1 cellular context compared by ENCODE assay signal in the genomic region with DNA sequence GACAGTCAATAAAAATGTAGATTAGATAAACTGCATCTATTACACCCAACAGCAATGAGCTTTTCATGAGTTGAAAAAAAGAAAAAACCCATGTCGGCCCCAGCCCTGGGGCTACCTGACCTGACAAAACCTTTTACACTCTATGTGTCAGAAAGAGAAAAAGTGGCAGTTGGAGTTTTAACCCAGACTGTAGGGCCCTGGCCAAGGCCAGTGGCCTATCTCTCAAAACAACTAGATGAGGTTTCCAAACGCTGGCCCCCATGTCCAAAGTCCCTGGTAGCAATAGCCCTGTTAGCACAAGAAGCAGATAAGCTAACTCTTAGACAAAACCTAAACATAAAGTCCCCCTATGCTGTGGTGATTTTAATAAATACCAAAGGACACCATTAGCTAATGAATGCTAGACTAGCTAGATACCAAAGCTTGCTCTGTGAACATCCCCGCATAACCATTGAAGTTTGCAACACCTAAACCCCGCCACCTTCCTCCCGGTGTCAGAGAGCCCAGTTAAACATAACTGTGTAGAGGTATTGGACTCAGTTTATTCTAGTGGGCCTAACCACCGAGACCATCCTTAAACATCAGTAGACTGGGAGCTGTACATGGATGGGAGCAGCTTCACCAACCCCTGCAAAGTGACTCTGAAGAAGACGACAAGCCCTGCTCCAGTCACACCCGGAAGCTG.
TF ChIP-seq lines count a peak whose summit lies in the region.
"Not testable (repeated sequence)": the region's sequence is repeated elsewhere in the genome, so short reads cannot be mapped to it uniquely, and the experiment has no call there.

No MANE protein-coding gene starts in this region.

TF ChIP-seq in HepG2, 621 proteins besides CTCF, POLR2A, EP300 and RAD21 (continued from another document and continues in another):
- TF ChIP-seq SP5 (CRISPR knock-in tag; IDR thresholded peaks at IDR 0.05; ENCODE audit: borderline replicate concordance, low read depth) = 0 out of 2 replicates have a peak, but pooled peaks have one; percentile 27
- TF ChIP-seq ELF4 (CRISPR knock-in tag; IDR thresholded peaks at IDR 0.05; ENCODE audit: borderline replicate concordance) = peak; percentile 22; the same call in 1 of the 2 replicates
- TF ChIP-seq FOXC1 (CRISPR knock-in tag; IDR thresholded peaks at IDR 0.05; ENCODE audit: borderline replicate concordance) = peak; percentile 52; the same call in 1 of the 2 replicates
- TF ChIP-seq KDM5B (CRISPR knock-in tag; IDR thresholded peaks at IDR 0.05; ENCODE audit: borderline replicate concordance) = 0 out of 2 replicates have a peak, but pooled peaks have one; percentile 27
- TF ChIP-seq, protein P1, sequence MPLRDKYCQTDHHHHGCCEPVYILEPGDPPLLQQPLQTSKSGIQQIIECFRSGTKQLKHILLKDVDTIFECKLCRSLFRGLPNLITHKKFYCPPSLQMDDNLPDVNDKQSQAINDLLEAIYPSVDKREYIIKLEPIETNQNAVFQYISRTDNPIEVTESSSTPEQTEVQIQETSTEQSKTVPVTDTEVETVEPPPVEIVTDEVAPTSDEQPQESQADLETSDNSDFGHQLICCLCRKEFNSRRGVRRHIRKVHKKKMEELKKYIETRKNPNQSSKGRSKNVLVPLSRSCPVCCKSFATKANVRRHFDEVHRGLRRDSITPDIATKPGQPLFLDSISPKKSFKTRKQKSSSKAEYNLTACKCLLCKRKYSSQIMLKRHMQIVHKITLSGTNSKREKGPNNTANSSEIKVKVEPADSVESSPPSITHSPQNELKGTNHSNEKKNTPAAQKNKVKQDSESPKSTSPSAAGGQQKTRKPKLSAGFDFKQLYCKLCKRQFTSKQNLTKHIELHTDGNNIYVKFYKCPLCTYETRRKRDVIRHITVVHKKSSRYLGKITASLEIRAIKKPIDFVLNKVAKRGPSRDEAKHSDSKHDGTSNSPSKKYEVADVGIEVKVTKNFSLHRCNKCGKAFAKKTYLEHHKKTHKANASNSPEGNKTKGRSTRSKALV (CRISPR knock-in tag; IDR thresholded peaks at IDR 0.05) = peak; percentile 94
- peak; percentile 73; the same call in 1 of the 2 replicates for TF ChIP-seq HOXA5 (CRISPR knock-in tag; IDR thresholded peaks at IDR 0.05)
- TF ChIP-seq, protein P2, sequence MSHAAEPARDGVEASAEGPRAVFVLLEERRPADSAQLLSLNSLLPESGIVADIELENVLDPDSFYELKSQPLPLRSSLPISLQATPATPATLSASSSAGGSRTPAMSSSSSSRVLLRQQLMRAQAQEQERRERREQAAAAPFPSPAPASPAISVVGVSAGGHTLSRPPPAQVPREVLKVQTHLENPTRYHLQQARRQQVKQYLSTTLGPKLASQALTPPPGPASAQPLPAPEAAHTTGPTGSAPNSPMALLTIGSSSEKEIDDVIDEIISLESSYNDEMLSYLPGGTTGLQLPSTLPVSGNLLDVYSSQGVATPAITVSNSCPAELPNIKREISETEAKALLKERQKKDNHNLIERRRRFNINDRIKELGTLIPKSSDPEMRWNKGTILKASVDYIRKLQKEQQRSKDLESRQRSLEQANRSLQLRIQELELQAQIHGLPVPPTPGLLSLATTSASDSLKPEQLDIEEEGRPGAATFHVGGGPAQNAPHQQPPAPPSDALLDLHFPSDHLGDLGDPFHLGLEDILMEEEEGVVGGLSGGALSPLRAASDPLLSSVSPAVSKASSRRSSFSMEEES (CRISPR knock-in tag; IDR thresholded peaks at IDR 0.05) = peak; percentile 13; the same call in 1 of the 2 replicates
- TF ChIP-seq, protein P3, sequence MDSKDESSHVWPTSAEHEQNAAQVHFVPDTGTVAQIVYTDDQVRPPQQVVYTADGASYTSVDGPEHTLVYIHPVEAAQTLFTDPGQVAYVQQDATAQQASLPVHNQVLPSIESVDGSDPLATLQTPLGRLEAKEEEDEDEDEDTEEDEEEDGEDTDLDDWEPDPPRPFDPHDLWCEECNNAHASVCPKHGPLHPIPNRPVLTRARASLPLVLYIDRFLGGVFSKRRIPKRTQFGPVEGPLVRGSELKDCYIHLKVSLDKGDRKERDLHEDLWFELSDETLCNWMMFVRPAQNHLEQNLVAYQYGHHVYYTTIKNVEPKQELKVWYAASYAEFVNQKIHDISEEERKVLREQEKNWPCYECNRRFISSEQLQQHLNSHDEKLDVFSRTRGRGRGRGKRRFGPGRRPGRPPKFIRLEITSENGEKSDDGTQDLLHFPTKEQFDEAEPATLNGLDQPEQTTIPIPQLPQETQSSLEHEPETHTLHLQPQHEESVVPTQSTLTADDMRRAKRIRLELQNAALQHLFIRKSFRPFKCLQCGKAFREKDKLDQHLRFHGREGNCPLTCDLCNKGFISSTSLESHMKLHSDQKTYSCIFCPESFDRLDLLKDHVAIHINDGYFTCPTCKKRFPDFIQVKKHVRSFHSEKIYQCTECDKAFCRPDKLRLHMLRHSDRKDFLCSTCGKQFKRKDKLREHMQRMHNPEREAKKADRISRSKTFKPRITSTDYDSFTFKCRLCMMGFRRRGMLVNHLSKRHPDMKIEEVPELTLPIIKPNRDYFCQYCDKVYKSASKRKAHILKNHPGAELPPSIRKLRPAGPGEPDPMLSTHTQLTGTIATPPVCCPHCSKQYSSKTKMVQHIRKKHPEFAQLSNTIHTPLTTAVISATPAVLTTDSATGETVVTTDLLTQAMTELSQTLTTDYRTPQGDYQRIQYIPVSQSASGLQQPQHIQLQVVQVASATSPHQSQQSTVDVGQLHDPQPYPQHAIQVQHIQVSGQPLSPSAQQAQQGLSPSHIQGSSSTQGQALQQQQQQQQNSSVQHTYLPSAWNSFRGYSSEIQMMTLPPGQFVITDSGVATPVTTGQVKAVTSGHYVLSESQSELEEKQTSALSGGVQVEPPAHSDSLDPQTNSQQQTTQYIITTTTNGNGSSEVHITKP (CRISPR knock-in tag; IDR thresholded peaks at IDR 0.05; ENCODE audit: low read depth) = peak; percentile 34; the same call in 1 of the 2 replicates
- TF ChIP-seq, protein P4, sequence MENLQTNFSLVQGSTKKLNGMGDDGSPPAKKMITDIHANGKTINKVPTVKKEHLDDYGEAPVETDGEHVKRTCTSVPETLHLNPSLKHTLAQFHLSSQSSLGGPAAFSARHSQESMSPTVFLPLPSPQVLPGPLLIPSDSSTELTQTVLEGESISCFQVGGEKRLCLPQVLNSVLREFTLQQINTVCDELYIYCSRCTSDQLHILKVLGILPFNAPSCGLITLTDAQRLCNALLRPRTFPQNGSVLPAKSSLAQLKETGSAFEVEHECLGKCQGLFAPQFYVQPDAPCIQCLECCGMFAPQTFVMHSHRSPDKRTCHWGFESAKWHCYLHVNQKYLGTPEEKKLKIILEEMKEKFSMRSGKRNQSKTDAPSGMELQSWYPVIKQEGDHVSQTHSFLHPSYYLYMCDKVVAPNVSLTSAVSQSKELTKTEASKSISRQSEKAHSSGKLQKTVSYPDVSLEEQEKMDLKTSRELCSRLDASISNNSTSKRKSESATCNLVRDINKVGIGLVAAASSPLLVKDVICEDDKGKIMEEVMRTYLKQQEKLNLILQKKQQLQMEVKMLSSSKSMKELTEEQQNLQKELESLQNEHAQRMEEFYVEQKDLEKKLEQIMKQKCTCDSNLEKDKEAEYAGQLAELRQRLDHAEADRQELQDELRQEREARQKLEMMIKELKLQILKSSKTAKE (CRISPR knock-in tag; IDR thresholded peaks at IDR 0.05; ENCODE audit: borderline replicate concordance) = peak; percentile 84
- peak; percentile 83; the same call in 1 of the 2 replicates for TF ChIP-seq ZNF614 (CRISPR knock-in tag; IDR thresholded peaks at IDR 0.05; ENCODE audit: borderline replicate concordance)
- TF ChIP-seq MAFG (CRISPR knock-in tag; IDR thresholded peaks at IDR 0.05) = 0 out of 2 replicates have a peak, but pooled peaks have one; percentile 12
- 0 out of 2 replicates have a peak, but pooled peaks have one; percentile 43 for TF ChIP-seq AKAP8 (CRISPR knock-in tag; IDR thresholded peaks at IDR 0.05)
- TF ChIP-seq, protein P5, sequence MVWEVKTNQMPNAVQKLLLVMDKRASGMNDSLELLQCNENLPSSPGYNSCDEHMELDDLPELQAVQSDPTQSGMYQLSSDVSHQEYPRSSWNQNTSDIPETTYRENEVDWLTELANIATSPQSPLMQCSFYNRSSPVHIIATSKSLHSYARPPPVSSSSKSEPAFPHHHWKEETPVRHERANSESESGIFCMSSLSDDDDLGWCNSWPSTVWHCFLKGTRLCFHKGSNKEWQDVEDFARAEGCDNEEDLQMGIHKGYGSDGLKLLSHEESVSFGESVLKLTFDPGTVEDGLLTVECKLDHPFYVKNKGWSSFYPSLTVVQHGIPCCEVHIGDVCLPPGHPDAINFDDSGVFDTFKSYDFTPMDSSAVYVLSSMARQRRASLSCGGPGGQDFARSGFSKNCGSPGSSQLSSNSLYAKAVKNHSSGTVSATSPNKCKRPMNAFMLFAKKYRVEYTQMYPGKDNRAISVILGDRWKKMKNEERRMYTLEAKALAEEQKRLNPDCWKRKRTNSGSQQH (CRISPR knock-in tag; IDR thresholded peaks at IDR 0.05; ENCODE audit: low read depth) = 0 out of 2 replicates have a peak, but pooled peaks have one; percentile 52
- TF ChIP-seq, protein P6, sequence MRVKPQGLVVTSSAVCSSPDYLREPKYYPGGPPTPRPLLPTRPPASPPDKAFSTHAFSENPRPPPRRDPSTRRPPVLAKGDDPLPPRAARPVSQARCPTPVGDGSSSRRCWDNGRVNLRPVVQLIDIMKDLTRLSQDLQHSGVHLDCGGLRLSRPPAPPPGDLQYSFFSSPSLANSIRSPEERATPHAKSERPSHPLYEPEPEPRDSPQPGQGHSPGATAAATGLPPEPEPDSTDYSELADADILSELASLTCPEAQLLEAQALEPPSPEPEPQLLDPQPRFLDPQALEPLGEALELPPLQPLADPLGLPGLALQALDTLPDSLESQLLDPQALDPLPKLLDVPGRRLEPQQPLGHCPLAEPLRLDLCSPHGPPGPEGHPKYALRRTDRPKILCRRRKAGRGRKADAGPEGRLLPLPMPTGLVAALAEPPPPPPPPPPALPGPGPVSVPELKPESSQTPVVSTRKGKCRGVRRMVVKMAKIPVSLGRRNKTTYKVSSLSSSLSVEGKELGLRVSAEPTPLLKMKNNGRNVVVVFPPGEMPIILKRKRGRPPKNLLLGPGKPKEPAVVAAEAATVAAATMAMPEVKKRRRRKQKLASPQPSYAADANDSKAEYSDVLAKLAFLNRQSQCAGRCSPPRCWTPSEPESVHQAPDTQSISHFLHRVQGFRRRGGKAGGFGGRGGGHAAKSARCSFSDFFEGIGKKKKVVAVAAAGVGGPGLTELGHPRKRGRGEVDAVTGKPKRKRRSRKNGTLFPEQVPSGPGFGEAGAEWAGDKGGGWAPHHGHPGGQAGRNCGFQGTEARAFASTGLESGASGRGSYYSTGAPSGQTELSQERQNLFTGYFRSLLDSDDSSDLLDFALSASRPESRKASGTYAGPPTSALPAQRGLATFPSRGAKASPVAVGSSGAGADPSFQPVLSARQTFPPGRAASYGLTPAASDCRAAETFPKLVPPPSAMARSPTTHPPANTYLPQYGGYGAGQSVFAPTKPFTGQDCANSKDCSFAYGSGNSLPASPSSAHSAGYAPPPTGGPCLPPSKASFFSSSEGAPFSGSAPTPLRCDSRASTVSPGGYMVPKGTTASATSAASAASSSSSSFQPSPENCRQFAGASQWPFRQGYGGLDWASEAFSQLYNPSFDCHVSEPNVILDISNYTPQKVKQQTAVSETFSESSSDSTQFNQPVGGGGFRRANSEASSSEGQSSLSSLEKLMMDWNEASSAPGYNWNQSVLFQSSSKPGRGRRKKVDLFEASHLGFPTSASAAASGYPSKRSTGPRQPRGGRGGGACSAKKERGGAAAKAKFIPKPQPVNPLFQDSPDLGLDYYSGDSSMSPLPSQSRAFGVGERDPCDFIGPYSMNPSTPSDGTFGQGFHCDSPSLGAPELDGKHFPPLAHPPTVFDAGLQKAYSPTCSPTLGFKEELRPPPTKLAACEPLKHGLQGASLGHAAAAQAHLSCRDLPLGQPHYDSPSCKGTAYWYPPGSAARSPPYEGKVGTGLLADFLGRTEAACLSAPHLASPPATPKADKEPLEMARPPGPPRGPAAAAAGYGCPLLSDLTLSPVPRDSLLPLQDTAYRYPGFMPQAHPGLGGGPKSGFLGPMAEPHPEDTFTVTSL (CRISPR knock-in tag; IDR thresholded peaks at IDR 0.05; ENCODE audit: borderline replicate concordance) = peak; percentile 86; the same call in 1 of the 2 replicates
- TF ChIP-seq, protein P7, sequence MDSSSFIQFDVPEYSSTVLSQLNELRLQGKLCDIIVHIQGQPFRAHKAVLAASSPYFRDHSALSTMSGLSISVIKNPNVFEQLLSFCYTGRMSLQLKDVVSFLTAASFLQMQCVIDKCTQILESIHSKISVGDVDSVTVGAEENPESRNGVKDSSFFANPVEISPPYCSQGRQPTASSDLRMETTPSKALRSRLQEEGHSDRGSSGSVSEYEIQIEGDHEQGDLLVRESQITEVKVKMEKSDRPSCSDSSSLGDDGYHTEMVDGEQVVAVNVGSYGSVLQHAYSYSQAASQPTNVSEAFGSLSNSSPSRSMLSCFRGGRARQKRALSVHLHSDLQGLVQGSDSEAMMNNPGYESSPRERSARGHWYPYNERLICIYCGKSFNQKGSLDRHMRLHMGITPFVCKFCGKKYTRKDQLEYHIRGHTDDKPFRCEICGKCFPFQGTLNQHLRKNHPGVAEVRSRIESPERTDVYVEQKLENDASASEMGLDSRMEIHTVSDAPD (CRISPR knock-in tag; IDR thresholded peaks at IDR 0.05) = peak; percentile 97
- TF ChIP-seq SALL2 (CRISPR knock-in tag; IDR thresholded peaks at IDR 0.05) = peak; percentile 97
- TF ChIP-seq ZNF777 (CRISPR knock-in tag; IDR thresholded peaks at IDR 0.05) = 0 out of 2 replicates have a peak, but pooled peaks have one; percentile 43
- peak; percentile 94 for TF ChIP-seq BRCA1 (CRISPR knock-in tag; IDR thresholded peaks at IDR 0.05)
- not testable (repeated sequence) for TF ChIP-seq TCF12 (IDR thresholded peaks at IDR 0.05)
- peak; percentile 58; the same call in 1 of the 2 replicates for TF ChIP-seq TCF12 (CRISPR knock-in tag; IDR thresholded peaks at IDR 0.05)
- TF ChIP-seq, protein P8, sequence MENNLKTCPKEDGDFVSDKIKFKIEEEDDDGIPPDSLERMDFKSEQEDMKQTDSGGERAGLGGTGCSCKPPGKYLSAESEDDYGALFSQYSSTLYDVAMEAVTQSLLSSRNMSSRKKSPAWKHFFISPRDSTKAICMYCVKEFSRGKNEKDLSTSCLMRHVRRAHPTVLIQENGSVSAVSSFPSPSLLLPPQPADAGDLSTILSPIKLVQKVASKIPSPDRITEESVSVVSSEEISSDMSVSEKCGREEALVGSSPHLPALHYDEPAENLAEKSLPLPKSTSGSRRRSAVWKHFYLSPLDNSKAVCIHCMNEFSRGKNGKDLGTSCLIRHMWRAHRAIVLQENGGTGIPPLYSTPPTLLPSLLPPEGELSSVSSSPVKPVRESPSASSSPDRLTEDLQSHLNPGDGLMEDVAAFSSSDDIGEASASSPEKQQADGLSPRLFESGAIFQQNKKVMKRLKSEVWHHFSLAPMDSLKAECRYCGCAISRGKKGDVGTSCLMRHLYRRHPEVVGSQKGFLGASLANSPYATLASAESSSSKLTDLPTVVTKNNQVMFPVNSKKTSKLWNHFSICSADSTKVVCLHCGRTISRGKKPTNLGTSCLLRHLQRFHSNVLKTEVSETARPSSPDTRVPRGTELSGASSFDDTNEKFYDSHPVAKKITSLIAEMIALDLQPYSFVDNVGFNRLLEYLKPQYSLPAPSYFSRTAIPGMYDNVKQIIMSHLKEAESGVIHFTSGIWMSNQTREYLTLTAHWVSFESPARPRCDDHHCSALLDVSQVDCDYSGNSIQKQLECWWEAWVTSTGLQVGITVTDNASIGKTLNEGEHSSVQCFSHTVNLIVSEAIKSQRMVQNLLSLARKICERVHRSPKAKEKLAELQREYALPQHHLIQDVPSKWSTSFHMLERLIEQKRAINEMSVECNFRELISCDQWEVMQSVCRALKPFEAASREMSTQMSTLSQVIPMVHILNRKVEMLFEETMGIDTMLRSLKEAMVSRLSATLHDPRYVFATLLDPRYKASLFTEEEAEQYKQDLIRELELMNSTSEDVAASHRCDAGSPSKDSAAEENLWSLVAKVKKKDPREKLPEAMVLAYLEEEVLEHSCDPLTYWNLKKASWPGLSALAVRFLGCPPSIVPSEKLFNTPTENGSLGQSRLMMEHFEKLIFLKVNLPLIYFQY (CRISPR knock-in tag; IDR thresholded peaks at IDR 0.05; ENCODE audit: borderline replicate concordance) = peak; percentile 65; the same call in 1 of the 2 replicates
- TF ChIP-seq KDM4B (CRISPR knock-in tag; IDR thresholded peaks at IDR 0.05) = peak; percentile 54; the same call in 1 of the 2 replicates
